11 cellular contexts compared by ENCODE assay signal in the genomic region with DNA sequence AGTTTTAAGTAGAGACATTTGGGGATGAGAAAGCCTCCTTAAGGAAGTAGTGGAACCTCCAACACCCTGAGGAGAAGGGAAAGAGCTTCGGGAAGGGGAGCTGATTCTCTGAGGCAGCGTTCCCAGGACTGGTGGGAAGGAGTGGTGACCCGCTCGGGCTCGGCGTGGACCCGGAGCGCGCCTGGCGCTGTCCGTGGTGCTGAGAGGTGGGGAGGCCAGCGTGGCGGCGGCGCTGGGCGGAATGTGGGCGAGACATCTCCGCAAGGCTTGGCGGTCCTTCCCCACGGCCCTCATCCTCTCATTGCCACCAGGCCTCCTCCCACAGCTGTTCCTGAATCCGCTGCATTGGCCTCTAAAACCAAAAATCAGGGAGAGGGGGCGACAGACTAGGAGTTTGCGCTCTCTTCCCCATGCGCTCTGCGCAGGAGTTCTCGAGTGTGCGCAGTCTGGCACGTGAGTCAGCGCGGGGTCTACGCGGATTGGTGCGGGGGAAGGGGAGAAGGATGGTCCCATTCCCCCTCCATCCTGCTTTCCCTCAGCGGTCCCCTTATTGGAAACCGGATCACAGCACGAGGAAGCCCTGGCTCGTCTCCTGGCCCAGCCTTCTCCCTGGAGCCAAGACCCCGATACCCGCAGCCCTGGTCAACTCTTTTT. TPM values are rescaled to one million over a fixed set of nuclear protein-coding genes. Genes with fewer than 3 reads are reported as not detected.
DNase-seq lines count a peak whose midpoint lies in the region; ATAC-seq and TF ChIP-seq lines count a peak whose summit lies in the region.
"Had no signal": no experiment of that assay in that cellular context is flagged by ENCODE, and none has a peak within 500 bp of the region (broad histone marks: within the 10 kb centered on the region; RNA-seq: fewer than 3 reads in every experiment).

No MANE protein-coding gene starts in this region.

- in situ Hi-C loops in brain microvascular endothelial cell (cut with HindIII; ENCODE audit: low pct_ligation_motif_present, low sequenced_read_pairs): no loop called here

- H3K36me3 ChIP-seq in right atrium auricular region (no peaks in the 10 kb centered on the region), brain microvascular endothelial cell (replicated peaks) (no peaks in the 10 kb centered on the region), upper lobe of right lung (no peaks in the 10 kb centered on the region), WERI-Rb-1 (no peaks in the 10 kb centered on the region)
- H3K36me3 ChIP-seq: BLaER1 had no signal

- intact Hi-C loops in Right ventricle myocardium inferior (cut with DNase I): no loop called here
- intact Hi-C loops in upper lobe of right lung (cut with DNase I): no loop called here

- H3K4me3 ChIP-seq in right atrium auricular region (no peak overlapping the region), brain microvascular endothelial cell (ENCODE audit: low read depth, low read length) (no peak overlapping the region), upper lobe of right lung (no peak overlapping the region), WERI-Rb-1 (ENCODE audit: low read depth, low read length) (no peak overlapping the region)
- H3K4me3 ChIP-seq: BLaER1 had no signal

- no peaks in the 10 kb centered on the region for H3K4me1 ChIP-seq in right atrium auricular region
- no peaks in the 10 kb centered on the region for H3K4me1 ChIP-seq in upper lobe of right lung
- H3K4me1 ChIP-seq: BLaER1 had no signal

- H3K27ac ChIP-seq in right atrium auricular region (no peak overlapping the region), brain microvascular endothelial cell (no peak overlapping the region), upper lobe of right lung (no peak overlapping the region), WERI-Rb-1 (no peak overlapping the region)
- H3K27ac ChIP-seq: BLaER1 had no signal

- no peak for TF ChIP-seq CTCF in right atrium auricular region (IDR thresholded peaks at IDR 0.05)
- no peak for TF ChIP-seq CTCF in brain microvascular endothelial cell (IDR thresholded peaks at IDR 0.05; ENCODE audit: low read depth, low read length, missing control alignments)
- no peak for TF ChIP-seq CTCF in upper lobe of right lung (IDR thresholded peaks at IDR 0.05)
- no peak for TF ChIP-seq CTCF in WERI-Rb-1 (IDR thresholded peaks at IDR 0.05; ENCODE audit: low read depth, low read length)

- ATAC-seq in Right ventricle myocardium inferior: peak; percentile 64
- peak; percentile 81 for ATAC-seq in upper lobe of right lung

- H3K9me3 ChIP-seq in right atrium auricular region (peaks cover 0 to 4% of the 10 kb centered on the region in 2 donors), upper lobe of right lung (no peaks in the 10 kb centered on the region), WERI-Rb-1 (ENCODE audit: severe bottlenecking) (peaks cover 3% of the 10 kb centered on the region)
- H3K9me3 ChIP-seq: BLaER1 had no signal

- no peak for DNase-seq in Right ventricle myocardium inferior (ENCODE audit: missing footprints)
- DNase-seq in right atrium auricular region (ENCODE audit: low spot score): no peak
- peak; percentile 18 for DNase-seq in brain microvascular endothelial cell
- peak; percentile 88 for DNase-seq in left kidney (ENCODE audit: low read depth, low spot score)
- DNase-seq in upper lobe of right lung: no peak
- no peak for DNase-seq in WERI-Rb-1
- DNase-seq in DMS 273 (lab: John Stamatoyannopoulos, UW; ENCODE audit: unreplicated experiment): no peak
- DNase-seq in D341Med (ENCODE audit: low spot score): no peak
- DNase-seq: activated CD4-positive, CD25-positive, alpha-beta regulatory T cell; NCI-H510A had no signal

- peaks cover 4 to 7% of the 10 kb centered on the region in 2 donors for H3K27me3 ChIP-seq in right atrium auricular region
- H3K27me3 ChIP-seq in brain microvascular endothelial cell (replicated peaks): peaks cover 34% of the 10 kb centered on the region
- H3K27me3 ChIP-seq in upper lobe of right lung: peaks cover 44% of the 10 kb centered on the region
- no peaks in the 10 kb centered on the region for H3K27me3 ChIP-seq in WERI-Rb-1 (ENCODE audit: insufficient read depth, low read depth, severe bottlenecking)
- H3K27me3 ChIP-seq: BLaER1 had no signal

RNA-seq across cellular contexts. Expression of gene RESP18, which starts 0.9 kb away (rescaled TPM):
- total RNA-seq in Right ventricle myocardium inferior: not detected
- not detected for total RNA-seq in right atrium auricular region
- total RNA-seq in upper lobe of right lung: not detected

RNA-seq across cellular contexts. Expression of gene PTPRN, which starts 22.5 kb away (rescaled TPM):
- total RNA-seq in Right ventricle myocardium inferior (not detected), right atrium auricular region (under 1 TPM in 1 of 2 donors, not detected in 1; 0.74 TPM), upper lobe of right lung (not detected)

RNA-seq across cellular contexts. Expression of gene DNAJB2, which starts 52.5 kb away (rescaled TPM):
- total RNA-seq in Right ventricle myocardium inferior: 80.4 TPM
- 10 to 100 TPM; 33.3 to 38.7 TPM for total RNA-seq in right atrium auricular region
- 79.4 TPM for total RNA-seq in upper lobe of right lung

RNA-seq across cellular contexts. Expression of gene DNPEP, which starts 56.0 kb away (rescaled TPM):
- total RNA-seq in Right ventricle myocardium inferior (66.6 TPM), right atrium auricular region (10 to 100 TPM; 48.1 to 51.2 TPM), upper lobe of right lung (69.9 TPM)

Comparison
In these comparisons a context has a peak if more than half of its experiments do, and no peak if none do; other contexts are left out.
1. DNase-seq: peak in brain microvascular endothelial cell (single experiment) and left kidney (single experiment); none in Right ventricle myocardium inferior (single experiment), right atrium auricular region (single experiment), upper lobe of right lung (single experiment), WERI-Rb-1 (single experiment), DMS 273 (single experiment) and D341Med (single experiment).